ENCODE assay signal across 20 cellular contexts in the genomic region with DNA sequence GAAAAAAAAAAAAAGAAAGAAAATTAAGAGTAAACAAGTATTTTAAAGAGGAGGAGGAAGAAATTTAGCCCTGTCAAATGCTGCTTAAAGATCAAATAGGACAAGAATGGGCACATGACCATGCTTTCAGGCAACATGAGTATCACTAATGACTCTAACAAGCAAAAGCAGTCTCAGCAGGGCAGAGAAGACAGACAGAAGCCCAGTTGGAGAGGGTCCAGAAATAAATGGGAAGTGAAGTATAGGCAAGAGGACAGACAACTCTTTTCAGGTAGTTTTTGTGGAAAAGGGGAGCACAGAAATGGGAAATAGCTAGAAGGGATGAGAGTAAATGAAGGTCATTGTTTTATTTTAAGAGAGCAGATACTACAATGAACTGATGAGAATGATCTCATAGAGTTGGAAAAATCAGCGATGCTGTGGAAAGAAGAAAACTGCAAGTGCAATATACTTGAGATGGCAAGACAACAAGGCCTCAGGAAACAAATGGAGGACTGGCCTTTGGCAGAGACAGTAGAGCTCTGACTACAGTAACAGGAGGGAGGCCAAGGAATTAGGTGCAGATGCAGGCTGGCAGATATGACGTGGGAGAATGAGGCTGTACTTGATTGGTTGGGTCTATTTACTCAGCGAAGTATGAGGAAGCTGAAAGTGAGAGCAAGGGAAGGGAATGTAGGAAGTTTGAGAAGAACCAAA. TPM values are rescaled to one million over a fixed set of nuclear protein-coding genes. Genes with fewer than 3 reads are reported as not detected.
DNase-seq lines count a peak whose midpoint lies in the region; ATAC-seq and TF ChIP-seq lines count a peak whose summit lies in the region.
"Had no signal": no experiment of that assay in that cellular context is flagged by ENCODE, and none has a peak within 500 bp of the region (broad histone marks: within the 10 kb centered on the region; RNA-seq: fewer than 3 reads in every experiment).

No MANE protein-coding gene starts in this region.

- no peaks in the 10 kb centered on the region for H3K4me1 Mint-ChIP-seq in activated T-cell treated with anti-CD3 and anti-CD28 coated beads, Interleukin-2, amount 50 U/mL, for 4 hours (ENCODE audit: low read depth)
- H3K4me1 Mint-ChIP-seq: CD4-positive, alpha-beta memory T cell; natural killer cell had no signal

- no peaks in the 10 kb centered on the region for H3K36me3 Mint-ChIP-seq in activated T-cell treated with anti-CD3 and anti-CD28 coated beads, Interleukin-2, amount 50 U/mL, for 4 hours (ENCODE audit: insufficient read depth)
- H3K36me3 Mint-ChIP-seq: CD4-positive, alpha-beta memory T cell; natural killer cell had no signal

- TF ChIP-seq POLR2A in esophagus muscularis mucosa (IDR thresholded peaks at IDR 0.05; ENCODE audit: low read depth): no peak

- H3K27ac ChIP-seq in esophagus muscularis mucosa (replicated peaks in 1 of 4) (peak overlapping the region in 3 of 4 donors; percentile 7 to 49 (median 7)), osteoblast (ENCODE audit: low read depth, low read length) (no peak overlapping the region)
- H3K27ac ChIP-seq: heart right ventricle, SJSA1 had no signal

- H3K4me2 ChIP-seq in osteoblast (ENCODE audit: insufficient read depth, low read length): no peak overlapping the region

- H3K4me3 Mint-ChIP-seq in activated T-cell treated with anti-CD3 and anti-CD28 coated beads, Interleukin-2, amount 50 U/mL, for 4 hours: no peak overlapping the region
- H3K4me3 Mint-ChIP-seq: CD4-positive, alpha-beta memory T cell; endodermal cell; natural killer cell had no signal

- intact Hi-C loops in esophagus muscularis mucosa (cut with DNase I): no loop called here

- H3K36me3 ChIP-seq in esophagus muscularis mucosa (no peaks in the 10 kb centered on the region), osteoblast (ENCODE audit: insufficient read depth, low read length) (no peaks in the 10 kb centered on the region)
- H3K36me3 ChIP-seq: heart right ventricle, SJSA1 had no signal

- H3K9me3 ChIP-seq in esophagus muscularis mucosa: no peaks in the 10 kb centered on the region
- no peaks in the 10 kb centered on the region for H3K9me3 ChIP-seq in osteoblast (ENCODE audit: low read depth, low read length)
- H3K9me3 ChIP-seq: heart right ventricle, SJSA1 had no signal

- peak overlapping the region; percentile 49 for H2AFZ ChIP-seq in osteoblast (ENCODE audit: low read length)

- H3K4me3 ChIP-seq in esophagus muscularis mucosa (no peak overlapping the region), osteoblast (ENCODE audit: insufficient read depth, low read length) (no peak overlapping the region)
- H3K4me3 ChIP-seq: heart right ventricle, SJSA1 had no signal

- DNase-seq in EL (peak; percentile 13), NCI-H446 treated with DMSO at 0.1 percent for 48 hours (lab: John Stamatoyannopoulos, UW) (peak; percentile 50), esophagus muscularis mucosa (ENCODE audit: extremely low spot score) (no peak), osteoblast (ENCODE audit: insufficient read length, low spot score, missing footprints) (peak; percentile 17), glomerular visceral epithelial cell (ENCODE audit: extremely low spot score) (no peak), HK-2 (ENCODE audit: unreplicated experiment) (no peak)
- no peak for DNase-seq in activated T-cell treated with anti-CD3 and anti-CD28 coated beads, Interleukin-2, amount 50 U/mL, for 4 hours
- DNase-seq: activated CD8-positive, alpha-beta memory T cell treated with anti-CD3 and anti-CD28 coated beads for 24 hours; activated gamma-delta T cell; CD4-positive, alpha-beta memory T cell; endodermal cell; GDM1; heart right ventricle; kidney glomerular epithelial cell; natural killer cell; NCI-H2081; right cardiac atrium; stimulated activated naive CD4-positive, alpha-beta T cell treated with Interleukin-2 at 50 U/mL for 16 hours had no signal

- 59% methylated on average over 3 of the region's 3 CpGs for WGBS in esophagus muscularis mucosa

- no peaks in the 10 kb centered on the region for H3K9me3 Mint-ChIP-seq in activated T-cell treated with anti-CD3 and anti-CD28 coated beads, Interleukin-2, amount 50 U/mL, for 4 hours
- H3K9me3 Mint-ChIP-seq: endodermal cell, natural killer cell had no signal

- TF ChIP-seq CTCF in esophagus muscularis mucosa (IDR thresholded peaks at IDR 0.05) (no peak), osteoblast (IDR thresholded peaks at IDR 0.05; ENCODE audit: extremely low read depth, low read depth, low read length) (no peak)

- H3K27me3 ChIP-seq in esophagus muscularis mucosa (no peaks in the 10 kb centered on the region), osteoblast (ENCODE audit: insufficient read depth, low read length) (peaks cover 7% of the 10 kb centered on the region)
- H3K27me3 ChIP-seq: heart right ventricle, SJSA1 had no signal

- peaks cover 12% of the 10 kb centered on the region for H3K27me3 Mint-ChIP-seq in activated T-cell treated with anti-CD3 and anti-CD28 coated beads, Interleukin-2, amount 50 U/mL, for 4 hours (ENCODE audit: low read depth)

- no peaks in the 10 kb centered on the region for H4K20me1 ChIP-seq in osteoblast (ENCODE audit: insufficient read depth, low read length)

- H3K4me1 ChIP-seq in esophagus muscularis mucosa (peaks cover 0 to 33% (median 23%) of the 10 kb centered on the region in 4 donors), osteoblast (ENCODE audit: insufficient read depth, low read length) (no peaks in the 10 kb centered on the region)
- H3K4me1 ChIP-seq: SJSA1 had no signal

- no peaks in the 10 kb centered on the region for H3K79me2 ChIP-seq in osteoblast (ENCODE audit: insufficient read depth, low read length)

- ATAC-seq in GM19328 (IDR thresholded peaks at IDR 0.05; ENCODE audit: unreplicated experiment): no peak
- ATAC-seq in activated T-cell treated with anti-CD3 and anti-CD28 coated beads, Interleukin-2, amount 50 U/mL, for 4 hours: no peak
- ATAC-seq: heart right ventricle, natural killer cell, right cardiac atrium had no signal

- TF ChIP-seq EP300 in esophagus muscularis mucosa (IDR thresholded peaks at IDR 0.05): no peak

RNA-seq across cellular contexts. Expression of gene KIF6, which starts 40.3 kb away (rescaled TPM):
- total RNA-seq in esophagus muscularis mucosa (1 to 10 TPM in 3 of 4 donors, under 1 TPM in 1; 0.83 to 2.6 (median 1.1) TPM), osteoblast (0.88 and 1.4 TPM in 2 replicates)
- under 1 TPM; 0.18 to 0.41 (median 0.40) TPM for total RNA-seq in activated T-cell treated with anti-CD3 and anti-CD28 coated beads, Interleukin-2, amount 50 U/mL, for 4 hours
- total RNA-seq: CD4-positive, alpha-beta memory T cell; natural killer cell; SJSA1 had no signal

Comparison
In these comparisons a context has a peak if more than half of its experiments do, and no peak if none do; other contexts are left out.
1. DNase-seq: peak in EL (single experiment), NCI-H446 treated with DMSO at 0.1 percent for 48 hours (single experiment) and osteoblast (single experiment); none in esophagus muscularis mucosa (single experiment), activated T-cell treated with anti-CD3 and anti-CD28 coated beads, Interleukin-2, amount 50 U/mL, for 4 hours (single experiment), glomerular visceral epithelial cell (single experiment) and HK-2 (single experiment).